13 cellular contexts compared by ENCODE assay signal in the genomic region with DNA sequence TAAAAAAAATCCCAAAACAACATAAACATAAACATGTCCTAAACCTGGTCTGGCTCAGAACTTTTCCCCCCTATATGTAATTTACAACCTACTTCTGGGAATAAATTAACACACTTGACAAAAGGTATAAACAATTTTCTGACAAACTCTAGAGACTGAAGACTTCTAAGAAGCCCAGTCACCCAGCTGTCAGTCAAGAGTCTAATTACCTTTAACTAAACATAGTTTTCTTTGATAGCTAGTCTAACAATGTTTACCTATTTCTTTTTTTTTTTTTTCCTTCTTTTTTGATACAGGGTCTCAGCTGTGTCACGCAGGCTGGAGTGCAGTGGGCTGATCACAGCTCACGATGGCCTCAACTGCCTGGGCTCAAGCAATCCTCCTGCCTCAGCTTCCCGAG.
"Had no signal": no experiment of that assay in that cellular context is flagged by ENCODE, and none has a peak within 500 bp of the region (broad histone marks: within the 10 kb centered on the region; RNA-seq: fewer than 3 reads in every experiment).

No MANE protein-coding gene starts in this region.

- DNase-seq: activated naive CD4-positive, alpha-beta T cell treated with anti-CD3 and anti-CD28 coated beads, Interleukin-2, amount 10 ng/mL, durations not matched to agents 7 days and 5 days; hippocampal formation; left ventricle myocardium inferior; naive B cell; right cardiac atrium; small intestine; stimulated activated naive CD8-positive, alpha-beta T cell treated with anti-CD3 and anti-CD28 coated beads, Interleukin-15, Interleukin-2, amounts not matched to agents 100 U/mL and 50 U/mL, for 24 hours; T-cell; T-helper 9 cell; transverse colon had no signal

- H3K9me3 Mint-ChIP-seq: activated naive CD4-positive, alpha-beta T cell treated with anti-CD3 and anti-CD28 coated beads, Interleukin-2, amount 10 ng/mL, durations not matched to agents 7 days and 5 days; naive B cell; T-cell had no signal

- H3K27me3 ChIP-seq: cardiac muscle cell, gastroesophageal sphincter, transverse colon had no signal

- H3K4me3 ChIP-seq: cardiac muscle cell had no signal

- FAIRE-seq: small intestine had no signal

- H3K27ac ChIP-seq: cardiac muscle cell, prostate gland had no signal

- H3K36me3 Mint-ChIP-seq: naive B cell had no signal

- H3K9me3 ChIP-seq: gastroesophageal sphincter, left ventricle myocardium inferior, prostate gland, transverse colon had no signal

- H3K36me3 ChIP-seq: cardiac muscle cell, gastroesophageal sphincter, prostate gland, transverse colon had no signal

- H3K4me1 ChIP-seq: prostate gland had no signal
